In the genomic region with DNA sequence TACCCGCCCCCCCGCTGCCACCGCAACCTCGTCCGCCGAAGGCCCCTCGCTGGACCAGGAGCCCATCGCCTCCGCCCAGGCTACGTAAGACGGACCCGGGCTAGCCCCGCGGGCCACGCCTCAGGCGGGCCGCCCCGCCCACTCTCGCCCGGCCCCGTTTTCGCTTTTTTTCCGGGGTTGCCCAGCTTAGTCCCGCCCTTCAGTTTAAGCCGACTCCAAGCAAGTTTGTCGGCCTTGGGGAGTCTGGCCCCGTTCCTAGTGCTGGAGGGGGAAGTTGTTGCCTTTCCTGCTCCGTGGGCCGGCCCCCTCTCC, we compare ENCODE assay signal across 8 cellular contexts. TPM values are rescaled to one million over a fixed set of nuclear protein-coding genes. Genes with fewer than 3 reads are reported as not detected.
DNase-seq lines count a peak whose midpoint lies in the region; ATAC-seq, FAIRE-seq and TF ChIP-seq lines count a peak whose summit lies in the region.

No MANE protein-coding gene starts in this region.

- no peaks in the 10 kb centered on the region for H3K9me2 ChIP-seq in hepatocyte (replicated peaks; ENCODE audit: insufficient read depth)

- TF ChIP-seq CTCF in GM10248 (IDR thresholded peaks at IDR 0.05; ENCODE audit: control extremely low read depth, extremely low read depth, low read depth, missing control alignments) (no peak), astrocyte (IDR thresholded peaks at IDR 0.05; ENCODE audit: insufficient read depth, low read depth, low read length) (no peak), hepatocyte (IDR thresholded peaks at IDR 0.05; ENCODE audit: poor library complexity) (no peak), retinal pigment epithelial cell (conservative IDR thresholded peaks at IDR 0.05; ENCODE audit: low read depth, low read length) (no peak)

- peak overlapping the region; percentile 99 for H3K4me2 ChIP-seq in astrocyte (ENCODE audit: low read length)
- peak overlapping the region; percentile 87 for H3K4me2 ChIP-seq in hepatocyte

- H3K4me3 ChIP-seq in astrocyte (ENCODE audit: insufficient read depth, low read depth, low read length) (peak overlapping the region; percentile 80), hepatocyte (peak overlapping the region; percentile 63), retinal pigment epithelial cell (ENCODE audit: low read length) (peak overlapping the region; percentile 85)

- H3K27ac ChIP-seq in astrocyte (ENCODE audit: low read depth, low read length) (peak overlapping the region; percentile 74), hepatocyte (peak overlapping the region; percentile 94)

- H3K4me1 ChIP-seq in astrocyte (ENCODE audit: insufficient read depth, low read length) = peaks cover 32% of the 10 kb centered on the region
- peaks cover 21% of the 10 kb centered on the region for H3K4me1 ChIP-seq in hepatocyte (ENCODE audit: insufficient read depth)

- DNase-seq in GM10248 (ENCODE audit: extremely low spot score) (peak; percentile 89), NCI-H146 treated with DMSO at 0.1 percent for 48 hours (lab: John Stamatoyannopoulos, UW; ENCODE audit: unreplicated experiment) (peak; percentile 64), T-helper 9 cell (peak; percentile 75), astrocyte (ENCODE audit: low read depth) (peak; percentile 80), hepatocyte (ENCODE audit: low spot score) (peak; percentile 94), retinal pigment epithelial cell (ENCODE audit: low read depth) (peak; percentile 66)

- H3K27me3 Mint-ChIP-seq in astrocyte (ENCODE audit: low read depth, unreplicated experiment) = no peaks in the 10 kb centered on the region

- peak overlapping the region; percentile 12 for H3K27ac Mint-ChIP-seq in astrocyte (ENCODE audit: unreplicated experiment)

- CTCF ChIA-PET in GM10248 (lab: Yijun Ruan, JAX) = interaction anchor here (0.7 to 10.7 kb wide), 20 partner anchors 9 to 506 kb away, joined by 3 to 150 read pairs (median 4); a partner anchor contains a TSS

- H3K79me2 ChIP-seq in astrocyte (ENCODE audit: insufficient read depth, low read length) = peaks cover 40% of the 10 kb centered on the region
- H3K79me2 ChIP-seq in hepatocyte = peaks cover 25% of the 10 kb centered on the region

- POLR2A ChIA-PET in GM10248 (lab: Yijun Ruan, JAX) = interaction anchor here (0.5 to 1.0 kb wide), 4 partner anchors 16 to 1192 kb away, joined by 3 to 9 read pairs (median 6); a partner anchor contains a TSS

- 2% methylated on average over 15 of the region's 29 CpGs for WGBS in hepatocyte (ENCODE audit: low lambda C conversion rate, missing lambda C conversion rate)

- H2AFZ ChIP-seq in astrocyte (ENCODE audit: low read depth, low read length) (peak overlapping the region; percentile 70), hepatocyte (peak overlapping the region; percentile 59)

- H3K9me3 ChIP-seq in astrocyte (ENCODE audit: insufficient read depth, low read depth, low read length) = no peaks in the 10 kb centered on the region
- H3K9me3 ChIP-seq in hepatocyte (ENCODE audit: low read depth) = no peaks in the 10 kb centered on the region

- H3K36me3 ChIP-seq in astrocyte (ENCODE audit: insufficient read depth, low read length) = peaks cover 8% of the 10 kb centered on the region
- H3K36me3 ChIP-seq in hepatocyte (replicated peaks; ENCODE audit: insufficient read depth, low read depth) = no peaks in the 10 kb centered on the region

- H3K27me3 ChIP-seq in astrocyte (ENCODE audit: insufficient read depth, low read length) = no peaks in the 10 kb centered on the region
- H3K27me3 ChIP-seq in hepatocyte = no peaks in the 10 kb centered on the region

- peaks cover 6% of the 10 kb centered on the region for H3K36me3 Mint-ChIP-seq in astrocyte (ENCODE audit: low read depth, unreplicated experiment)

- H3K4me1 Mint-ChIP-seq in astrocyte (ENCODE audit: low read depth, unreplicated experiment) = peaks cover 17% of the 10 kb centered on the region

- FAIRE-seq in astrocyte (lab: Jason Lieb, UNC) = no peak

- no peaks in the 10 kb centered on the region for H3K9me3 Mint-ChIP-seq in astrocyte (ENCODE audit: unreplicated experiment)

- peak overlapping the region; percentile 85 for H3K9ac ChIP-seq in astrocyte (ENCODE audit: low read length)

- H4K20me1 ChIP-seq in astrocyte (ENCODE audit: insufficient read depth, low read length) (peaks cover 49% of the 10 kb centered on the region), hepatocyte (ENCODE audit: insufficient read depth, poor library complexity, severe bottlenecking) (peaks cover 11% of the 10 kb centered on the region)

- ATAC-seq in HG02642 (IDR thresholded peaks at IDR 0.05; ENCODE audit: poor library complexity, unreplicated experiment) (peak; percentile 50), GM21390 (IDR thresholded peaks at IDR 0.05; ENCODE audit: unreplicated experiment) (no peak)

- H3K4me3 Mint-ChIP-seq in astrocyte (ENCODE audit: unreplicated experiment) = peak overlapping the region; percentile 91

RNA-seq across cellular contexts. Expression of a gene that starts 3.0 kb away (rescaled TPM):
- 48.0 and 48.7 TPM in 2 replicates for total RNA-seq in astrocyte
- 22.3 and 25.2 TPM in 2 replicates for total RNA-seq in hepatocyte
- polyA plus RNA-seq in hepatocyte = 34.9 and 48.4 TPM in 2 replicates

RNA-seq across cellular contexts. Expression of a gene that starts 15.0 kb away (rescaled TPM):
- 153 and 217 TPM in 2 replicates for total RNA-seq in astrocyte
- 284 and 313 TPM in 2 replicates for total RNA-seq in hepatocyte
- polyA plus RNA-seq in hepatocyte = 336 and 347 TPM in 2 replicates

RNA-seq across cellular contexts. Expression of a gene that starts 22.4 kb away (rescaled TPM):
- total RNA-seq in astrocyte (not detected in 2 replicates), hepatocyte (12.8 and 13.3 TPM in 2 replicates)
- 4.7 and 10.9 TPM in 2 replicates for polyA plus RNA-seq in hepatocyte

RNA-seq across cellular contexts. Expression of a gene that starts 46.4 kb away (rescaled TPM):
- total RNA-seq in astrocyte (3.4 and 3.6 TPM in 2 replicates), hepatocyte (1.5 and 4.3 TPM in 2 replicates)
- polyA plus RNA-seq in hepatocyte = 5.6 and 8.2 TPM in 2 replicates

RNA-seq across cellular contexts. Expression of a gene that starts 50.4 kb away (rescaled TPM):
- total RNA-seq in astrocyte = 31.7 and 36.1 TPM in 2 replicates
- 18.6 and 26.1 TPM in 2 replicates for total RNA-seq in hepatocyte
- polyA plus RNA-seq in hepatocyte = 48.7 and 53.8 TPM in 2 replicates

Comparison
In these comparisons a context has a peak if more than half of its experiments do, and no peak if none do; other contexts are left out.
1. RNA of a gene that starts 22.4 kb away (total RNA-seq): 12.8 to 13.3 TPM in hepatocyte; not detected in astrocyte; every median in the first group is over 10 times any median in the second.
2. Peak in every context shown above with its lines, with median percentiles within 50 percentile points of each other: DNase-seq and H3K4me3 ChIP-seq.